1 cellular context compared by ENCODE assay signal in genomic region chr3:152177757-152178156, GRCh38.
TF ChIP-seq lines count a peak whose summit lies in the region.

No MANE protein-coding gene starts in this region.

TF ChIP-seq in GM12878, 131 proteins besides CTCF, POLR2A, EP300 and RAD21 (continued from another document and continues in another):
- TF ChIP-seq, protein P1, sequence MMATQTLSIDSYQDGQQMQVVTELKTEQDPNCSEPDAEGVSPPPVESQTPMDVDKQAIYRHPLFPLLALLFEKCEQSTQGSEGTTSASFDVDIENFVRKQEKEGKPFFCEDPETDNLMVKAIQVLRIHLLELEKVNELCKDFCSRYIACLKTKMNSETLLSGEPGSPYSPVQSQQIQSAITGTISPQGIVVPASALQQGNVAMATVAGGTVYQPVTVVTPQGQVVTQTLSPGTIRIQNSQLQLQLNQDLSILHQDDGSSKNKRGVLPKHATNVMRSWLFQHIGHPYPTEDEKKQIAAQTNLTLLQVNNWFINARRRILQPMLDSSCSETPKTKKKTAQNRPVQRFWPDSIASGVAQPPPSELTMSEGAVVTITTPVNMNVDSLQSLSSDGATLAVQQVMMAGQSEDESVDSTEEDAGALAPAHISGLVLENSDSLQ (IDR thresholded peaks at IDR 0.05), result no peak
- no peak for TF ChIP-seq TCF12 (IDR thresholded peaks at IDR 0.05; ENCODE audit: low read depth, low read length)
- peak; percentile 35; the same call in 1 of the 2 replicates for TF ChIP-seq IKZF1 (conservative IDR thresholded peaks at IDR 0.05)
- TF ChIP-seq USF1 (IDR thresholded peaks at IDR 0.05; ENCODE audit: borderline replicate concordance, extremely low read length, insufficient read depth, low read depth, low read length), result no peak
- TF ChIP-seq JUNB (IDR thresholded peaks at IDR 0.05), result no peak
- TF ChIP-seq MEF2B (IDR thresholded peaks at IDR 0.05; ENCODE audit: partially characterized antibody, poor library complexity, severe bottlenecking), result no peak
- TF ChIP-seq MYB (IDR thresholded peaks at IDR 0.05; ENCODE audit: borderline replicate concordance, low read depth, low read length), result no peak
- TF ChIP-seq, protein P2, sequence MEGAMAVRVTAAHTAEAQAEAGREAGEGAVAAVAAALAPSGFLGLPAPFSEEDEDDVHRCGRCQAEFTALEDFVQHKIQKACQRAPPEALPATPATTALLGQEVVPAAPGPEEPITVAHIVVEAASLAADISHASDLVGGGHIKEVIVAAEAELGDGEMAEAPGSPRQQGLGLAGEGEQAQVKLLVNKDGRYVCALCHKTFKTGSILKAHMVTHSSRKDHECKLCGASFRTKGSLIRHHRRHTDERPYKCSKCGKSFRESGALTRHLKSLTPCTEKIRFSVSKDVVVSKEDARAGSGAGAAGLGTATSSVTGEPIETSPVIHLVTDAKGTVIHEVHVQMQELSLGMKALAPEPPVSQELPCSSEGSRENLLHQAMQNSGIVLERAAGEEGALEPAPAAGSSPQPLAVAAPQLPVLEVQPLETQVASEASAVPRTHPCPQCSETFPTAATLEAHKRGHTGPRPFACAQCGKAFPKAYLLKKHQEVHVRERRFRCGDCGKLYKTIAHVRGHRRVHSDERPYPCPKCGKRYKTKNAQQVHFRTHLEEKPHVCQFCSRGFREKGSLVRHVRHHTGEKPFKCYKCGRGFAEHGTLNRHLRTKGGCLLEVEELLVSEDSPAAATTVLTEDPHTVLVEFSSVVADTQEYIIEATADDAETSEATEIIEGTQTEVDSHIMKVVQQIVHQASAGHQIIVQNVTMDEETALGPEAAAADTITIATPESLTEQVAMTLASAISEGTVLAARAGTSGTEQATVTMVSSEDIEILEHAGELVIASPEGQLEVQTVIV (IDR thresholded peaks at IDR 0.05; ENCODE audit: borderline replicate concordance, partially characterized antibody), result no peak
- TF ChIP-seq HCFC1 (IDR thresholded peaks at IDR 0.05; ENCODE audit: low read length), result no peak
- TF ChIP-seq ATF7 (IDR thresholded peaks at IDR 0.05; ENCODE audit: low read depth), result peak; percentile 41; the same call in 1 of the 2 replicates
- TF ChIP-seq CEBPZ (IDR thresholded peaks at IDR 0.05; ENCODE audit: low read depth, low read length), result no peak
- no peak for TF ChIP-seq RBBP5 (conservative IDR thresholded peaks at IDR 0.05)
- TF ChIP-seq IRF4 (IDR thresholded peaks at IDR 0.05; ENCODE audit: low read depth, low read length), result no peak
- no peak for TF ChIP-seq IRF3 (IDR thresholded peaks at IDR 0.05)
- TF ChIP-seq NR2C2 (IDR thresholded peaks at IDR 0.05; ENCODE audit: borderline replicate concordance, control insufficient read depth, insufficient read length, low read depth), result no peak
- TF ChIP-seq, protein P3, sequence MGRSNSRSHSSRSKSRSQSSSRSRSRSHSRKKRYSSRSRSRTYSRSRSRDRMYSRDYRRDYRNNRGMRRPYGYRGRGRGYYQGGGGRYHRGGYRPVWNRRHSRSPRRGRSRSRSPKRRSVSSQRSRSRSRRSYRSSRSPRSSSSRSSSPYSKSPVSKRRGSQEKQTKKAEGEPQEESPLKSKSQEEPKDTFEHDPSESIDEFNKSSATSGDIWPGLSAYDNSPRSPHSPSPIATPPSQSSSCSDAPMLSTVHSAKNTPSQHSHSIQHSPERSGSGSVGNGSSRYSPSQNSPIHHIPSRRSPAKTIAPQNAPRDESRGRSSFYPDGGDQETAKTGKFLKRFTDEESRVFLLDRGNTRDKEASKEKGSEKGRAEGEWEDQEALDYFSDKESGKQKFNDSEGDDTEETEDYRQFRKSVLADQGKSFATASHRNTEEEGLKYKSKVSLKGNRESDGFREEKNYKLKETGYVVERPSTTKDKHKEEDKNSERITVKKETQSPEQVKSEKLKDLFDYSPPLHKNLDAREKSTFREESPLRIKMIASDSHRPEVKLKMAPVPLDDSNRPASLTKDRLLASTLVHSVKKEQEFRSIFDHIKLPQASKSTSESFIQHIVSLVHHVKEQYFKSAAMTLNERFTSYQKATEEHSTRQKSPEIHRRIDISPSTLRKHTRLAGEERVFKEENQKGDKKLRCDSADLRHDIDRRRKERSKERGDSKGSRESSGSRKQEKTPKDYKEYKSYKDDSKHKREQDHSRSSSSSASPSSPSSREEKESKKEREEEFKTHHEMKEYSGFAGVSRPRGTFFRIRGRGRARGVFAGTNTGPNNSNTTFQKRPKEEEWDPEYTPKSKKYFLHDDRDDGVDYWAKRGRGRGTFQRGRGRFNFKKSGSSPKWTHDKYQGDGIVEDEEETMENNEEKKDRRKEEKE (IDR thresholded peaks at IDR 0.05), result no peak
- TF ChIP-seq ZNF622 (IDR thresholded peaks at IDR 0.05), result no peak
- no peak for TF ChIP-seq SUZ12 (IDR thresholded peaks at IDR 0.05; ENCODE audit: unreplicated experiment)
- peak; percentile 61; the same call in 1 of the 2 replicates for TF ChIP-seq ZNF24 (IDR thresholded peaks at IDR 0.05)
- TF ChIP-seq EGR1 (IDR thresholded peaks at IDR 0.05; ENCODE audit: borderline replicate concordance in 1 of 2, low read depth in 2 of 2, low read length in 2 of 2), result no peak
- TF ChIP-seq ZSCAN29 (IDR thresholded peaks at IDR 0.05), result no peak
- TF ChIP-seq, protein P4, sequence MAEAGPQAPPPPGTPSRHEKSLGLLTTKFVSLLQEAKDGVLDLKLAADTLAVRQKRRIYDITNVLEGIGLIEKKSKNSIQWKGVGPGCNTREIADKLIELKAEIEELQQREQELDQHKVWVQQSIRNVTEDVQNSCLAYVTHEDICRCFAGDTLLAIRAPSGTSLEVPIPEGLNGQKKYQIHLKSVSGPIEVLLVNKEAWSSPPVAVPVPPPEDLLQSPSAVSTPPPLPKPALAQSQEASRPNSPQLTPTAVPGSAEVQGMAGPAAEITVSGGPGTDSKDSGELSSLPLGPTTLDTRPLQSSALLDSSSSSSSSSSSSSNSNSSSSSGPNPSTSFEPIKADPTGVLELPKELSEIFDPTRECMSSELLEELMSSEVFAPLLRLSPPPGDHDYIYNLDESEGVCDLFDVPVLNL (IDR thresholded peaks at IDR 0.05; ENCODE audit: low read depth, low read length), result no peak
- no peak for TF ChIP-seq PAX8 (IDR thresholded peaks at IDR 0.05)
- no peak for TF ChIP-seq BACH1 (IDR thresholded peaks at IDR 0.05; ENCODE audit: borderline replicate concordance)
- TF ChIP-seq BHLHE40 (IDR thresholded peaks at IDR 0.05; ENCODE audit: borderline replicate concordance in 1 of 2, low read depth in 2 of 2, low read length in 1 of 2), result peak in 1 of 2 experiments; percentile 20; a peak in 1 of 4 replicates
- no peak for TF ChIP-seq SP1 (IDR thresholded peaks at IDR 0.05; ENCODE audit: low read depth, low read length)
- TF ChIP-seq PAX5 (IDR thresholded peaks at IDR 0.05; ENCODE audit: borderline replicate concordance, low read depth, low read length), result peak; percentile 80
- no peak for TF ChIP-seq ZBTB40 (IDR thresholded peaks at IDR 0.05; ENCODE audit: borderline replicate concordance)
- TF ChIP-seq HDAC6 (IDR thresholded peaks at IDR 0.05; ENCODE audit: unreplicated experiment), result no peak
- TF ChIP-seq, protein P5, sequence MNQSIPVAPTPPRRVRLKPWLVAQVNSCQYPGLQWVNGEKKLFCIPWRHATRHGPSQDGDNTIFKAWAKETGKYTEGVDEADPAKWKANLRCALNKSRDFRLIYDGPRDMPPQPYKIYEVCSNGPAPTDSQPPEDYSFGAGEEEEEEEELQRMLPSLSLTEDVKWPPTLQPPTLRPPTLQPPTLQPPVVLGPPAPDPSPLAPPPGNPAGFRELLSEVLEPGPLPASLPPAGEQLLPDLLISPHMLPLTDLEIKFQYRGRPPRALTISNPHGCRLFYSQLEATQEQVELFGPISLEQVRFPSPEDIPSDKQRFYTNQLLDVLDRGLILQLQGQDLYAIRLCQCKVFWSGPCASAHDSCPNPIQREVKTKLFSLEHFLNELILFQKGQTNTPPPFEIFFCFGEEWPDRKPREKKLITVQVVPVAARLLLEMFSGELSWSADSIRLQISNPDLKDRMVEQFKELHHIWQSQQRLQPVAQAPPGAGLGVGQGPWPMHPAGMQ (IDR thresholded peaks at IDR 0.05; ENCODE audit: borderline replicate concordance), result no peak
- TF ChIP-seq ZNF384 (IDR thresholded peaks at IDR 0.05; ENCODE audit: borderline replicate concordance, low read depth, low read length), result no peak
- TF ChIP-seq LARP7 (IDR thresholded peaks at IDR 0.05), result no peak
- no peak for TF ChIP-seq SPI1 (IDR thresholded peaks at IDR 0.05; ENCODE audit: borderline replicate concordance, insufficient read depth, low read depth, low read length)
- TF ChIP-seq KAT2A (conservative IDR thresholded peaks at IDR 0.05; ENCODE audit: control insufficient read depth, low read depth, low read length), result no peak
- no peak for TF ChIP-seq KLF5 (IDR thresholded peaks at IDR 0.05; ENCODE audit: partially characterized antibody)
- no peak for TF ChIP-seq STAT1 (conservative IDR thresholded peaks at IDR 0.05)
- TF ChIP-seq, protein P6, sequence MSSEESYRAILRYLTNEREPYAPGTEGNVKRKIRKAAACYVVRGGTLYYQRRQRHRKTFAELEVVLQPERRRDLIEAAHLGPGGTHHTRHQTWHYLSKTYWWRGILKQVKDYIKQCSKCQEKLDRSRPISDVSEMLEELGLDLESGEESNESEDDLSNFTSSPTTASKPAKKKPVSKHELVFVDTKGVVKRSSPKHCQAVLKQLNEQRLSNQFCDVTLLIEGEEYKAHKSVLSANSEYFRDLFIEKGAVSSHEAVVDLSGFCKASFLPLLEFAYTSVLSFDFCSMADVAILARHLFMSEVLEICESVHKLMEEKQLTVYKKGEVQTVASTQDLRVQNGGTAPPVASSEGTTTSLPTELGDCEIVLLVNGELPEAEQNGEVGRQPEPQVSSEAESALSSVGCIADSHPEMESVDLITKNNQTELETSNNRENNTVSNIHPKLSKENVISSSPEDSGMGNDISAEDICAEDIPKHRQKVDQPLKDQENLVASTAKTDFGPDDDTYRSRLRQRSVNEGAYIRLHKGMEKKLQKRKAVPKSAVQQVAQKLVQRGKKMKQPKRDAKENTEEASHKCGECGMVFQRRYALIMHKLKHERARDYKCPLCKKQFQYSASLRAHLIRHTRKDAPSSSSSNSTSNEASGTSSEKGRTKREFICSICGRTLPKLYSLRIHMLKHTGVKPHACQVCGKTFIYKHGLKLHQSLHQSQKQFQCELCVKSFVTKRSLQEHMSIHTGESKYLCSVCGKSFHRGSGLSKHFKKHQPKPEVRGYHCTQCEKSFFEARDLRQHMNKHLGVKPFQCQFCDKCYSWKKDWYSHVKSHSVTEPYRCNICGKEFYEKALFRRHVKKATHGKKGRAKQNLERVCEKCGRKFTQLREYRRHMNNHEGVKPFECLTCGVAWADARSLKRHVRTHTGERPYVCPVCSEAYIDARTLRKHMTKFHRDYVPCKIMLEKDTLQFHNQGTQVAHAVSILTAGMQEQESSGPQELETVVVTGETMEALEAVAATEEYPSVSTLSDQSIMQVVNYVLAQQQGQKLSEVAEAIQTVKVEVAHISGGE (CRISPR knock-in tag; IDR thresholded peaks at IDR 0.05), result no peak
